15 cellular contexts compared by ENCODE assay signal in the genomic region with DNA sequence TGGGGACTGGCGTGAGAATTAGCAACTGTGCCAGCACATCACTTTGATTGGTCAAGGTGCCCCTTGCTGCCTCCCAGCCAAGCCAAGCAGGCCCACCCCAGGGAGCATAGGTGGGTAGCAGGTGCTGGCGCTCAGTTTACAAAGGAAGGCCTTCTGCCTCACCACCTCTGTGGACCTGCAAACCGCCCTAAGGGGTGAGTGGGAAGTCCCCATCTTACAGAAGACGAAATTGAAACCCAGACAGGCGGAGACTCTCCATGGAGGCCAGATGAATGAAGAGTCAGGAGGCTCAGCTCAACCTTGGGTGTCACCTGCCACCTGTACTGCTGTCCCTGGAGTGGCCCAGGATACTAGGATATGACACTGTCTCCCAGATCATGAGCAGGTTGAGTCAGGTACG. TPM values are rescaled to one million over a fixed set of nuclear protein-coding genes. Genes with fewer than 3 reads are reported as not detected.
DNase-seq lines count a peak whose midpoint lies in the region; ATAC-seq and TF ChIP-seq lines count a peak whose summit lies in the region.
"Had no signal": no experiment of that assay in that cellular context is flagged by ENCODE, and none has a peak within 500 bp of the region (broad histone marks: within the 10 kb centered on the region; RNA-seq: fewer than 3 reads in every experiment).

No MANE protein-coding gene starts in this region.

- H3K79me1 ChIP-seq in H9 (ENCODE audit: insufficient read depth, low read depth, low read length, poor library complexity, severe bottlenecking) = no peaks in the 10 kb centered on the region

- no peak overlapping the region for H2BK5ac ChIP-seq in H9 (ENCODE audit: insufficient read length, low read length)

- no peak overlapping the region for H4K8ac ChIP-seq in H9 (replicated peaks; ENCODE audit: insufficient read length, low read depth, low read length)

- H3K23ac ChIP-seq in H9 (ENCODE audit: insufficient read length, low read depth, low read length) = no peak overlapping the region

- peak; percentile 68 for ATAC-seq in GM18873 (IDR thresholded peaks at IDR 0.05; ENCODE audit: low FRiP score, unreplicated experiment)
- ATAC-seq in HG03439 (IDR thresholded peaks at IDR 0.05; ENCODE audit: unreplicated experiment) = peak; percentile 54

- CTCF ChIA-PET in GM10248 (lab: Yijun Ruan, JAX) = interaction anchor here (1.3 kb wide), 1 partner anchor 19 kb away, joined by 3 read pairs; no protein-coding TSS in a partner anchor

- no peaks in the 10 kb centered on the region for H3K36me3 Mint-ChIP-seq in H9 (ENCODE audit: insufficient read depth in 1 of 3, low read depth in 3 of 3)

- no peak overlapping the region for H3K56ac ChIP-seq in H9 (ENCODE audit: insufficient read length, low read depth, low read length)

- no peak overlapping the region for H3K9ac ChIP-seq in H9 (ENCODE audit: extremely low read depth, insufficient read length, low read length)

- no peaks in the 10 kb centered on the region; a peak in 1 of 5 replicates for H3K9me3 Mint-ChIP-seq in H9
- H3K9me3 Mint-ChIP-seq: stimulated activated naive CD8-positive, alpha-beta T cell treated with anti-CD3 and anti-CD28 coated beads, Interleukin-15, Interleukin-2, amounts not matched to agents 100 ng/mL and 50 ng/mL, for 24 hours had no signal

- no peaks in the 10 kb centered on the region for H4K20me1 ChIP-seq in H9 (ENCODE audit: control insufficient read depth, insufficient read depth, insufficient read length)

- H4K91ac ChIP-seq in H9 (ENCODE audit: insufficient read length, low read depth, low read length) = no peak overlapping the region

- no peak overlapping the region for H3T11ph ChIP-seq in H9 (ENCODE audit: low read length)

- no peak overlapping the region for H2BK15ac ChIP-seq in H9 (ENCODE audit: low read depth, low read length)

- H3K9me3 ChIP-seq in H9 (ENCODE audit: control insufficient read depth, low read depth, low read length) = no peaks in the 10 kb centered on the region
- H3K9me3 ChIP-seq in HAP-1 = no peaks in the 10 kb centered on the region
- H3K9me3 ChIP-seq: adrenal gland had no signal

- peaks cover 7% of the 10 kb centered on the region for H3K27me3 Mint-ChIP-seq in H9 (ENCODE audit: low read depth)
- H3K27me3 Mint-ChIP-seq: stimulated activated naive CD8-positive, alpha-beta T cell treated with anti-CD3 and anti-CD28 coated beads, Interleukin-15, Interleukin-2, amounts not matched to agents 100 ng/mL and 50 ng/mL, for 24 hours had no signal

- no CpG with 5 or more reads among the region's 6 CpGs for WGBS in H9 (ENCODE audit: extremely low coverage, insufficient read length, low lambda C conversion rate)

- no peak overlapping the region for H2AFZ ChIP-seq in H9 (ENCODE audit: low read length)

- H3K18ac ChIP-seq in H9 (ENCODE audit: insufficient read length, low read depth, low read length) = no peak overlapping the region

- no peak overlapping the region for H4K5ac ChIP-seq in H9 (ENCODE audit: insufficient read length, low read depth, low read length)

- H3K27ac Mint-ChIP-seq in H9 = no peak overlapping the region; a peak in 1 of 7 replicates
- H3K27ac Mint-ChIP-seq: stimulated activated naive CD8-positive, alpha-beta T cell treated with anti-CD3 and anti-CD28 coated beads, Interleukin-15, Interleukin-2, amounts not matched to agents 100 ng/mL and 50 ng/mL, for 24 hours had no signal

- no peak overlapping the region for H2AK5ac ChIP-seq in H9 (ENCODE audit: insufficient read length, low read length)

- no peaks in the 10 kb centered on the region for H3K79me2 ChIP-seq in H9 (ENCODE audit: insufficient read depth, low read length)

- POLR2A ChIA-PET in GM10248 (lab: Yijun Ruan, JAX) = no interaction called here

- no peak overlapping the region for H3K4me3 Mint-ChIP-seq in H9
- H3K4me3 Mint-ChIP-seq: stimulated activated naive CD8-positive, alpha-beta T cell treated with anti-CD3 and anti-CD28 coated beads, Interleukin-15, Interleukin-2, amounts not matched to agents 100 ng/mL and 50 ng/mL, for 24 hours had no signal

- H3K36me3 ChIP-seq in HAP-1 (replicated peaks) = no peaks in the 10 kb centered on the region
- H3K36me3 ChIP-seq: adrenal gland had no signal

- H3K27me3 ChIP-seq in H9 (ENCODE audit: insufficient read depth, low read length) (no peaks in the 10 kb centered on the region), HAP-1 (ENCODE audit: low read depth) (no peaks in the 10 kb centered on the region)
- H3K27me3 ChIP-seq: adrenal gland had no signal

- no peak for TF ChIP-seq CTCF in GM10248 (IDR thresholded peaks at IDR 0.05; ENCODE audit: control extremely low read depth, extremely low read depth, low read depth, missing control alignments)
- TF ChIP-seq CTCF in H9 (conservative IDR thresholded peaks at IDR 0.05) = no peak

- H3K4me2 ChIP-seq in H9 (ENCODE audit: insufficient read depth, insufficient read length, low read length) = no peak overlapping the region

- H2BK20ac ChIP-seq in H9 (ENCODE audit: low read depth, low read length, poor library complexity, severe bottlenecking) = no peak overlapping the region

- no peak overlapping the region for H3K4ac ChIP-seq in H9 (ENCODE audit: low read depth, low read length)

- no peaks in the 10 kb centered on the region for H3K23me2 ChIP-seq in H9 (ENCODE audit: insufficient read length, low read depth, low read length, poor library complexity, severe bottlenecking)

- H3K4me1 ChIP-seq in H9 (ENCODE audit: insufficient read depth, low read length) = no peaks in the 10 kb centered on the region
- H3K4me1 ChIP-seq in HAP-1 = no peaks in the 10 kb centered on the region
- H3K4me1 ChIP-seq: adrenal gland had no signal

- in situ Hi-C loops in HAP-1 (cut with MboI; ENCODE audit: low sequenced_read_pairs) = no loop called here

- no peak overlapping the region for H2BK12ac ChIP-seq in H9 (ENCODE audit: insufficient read length, low read depth, low read length)

- H3K14ac ChIP-seq in H9 (ENCODE audit: insufficient read depth, low read length) = no peak overlapping the region

- no peak overlapping the region for H2BK120ac ChIP-seq in H9 (ENCODE audit: low read depth, low read length, poor library complexity, severe bottlenecking)

- no peak overlapping the region for H3K4me3 ChIP-seq in HAP-1
- H3K4me3 ChIP-seq: adrenal gland had no signal

- no peak overlapping the region for H3K27ac ChIP-seq in H9 (ENCODE audit: insufficient read length, low read depth, low read length)
- H3K27ac ChIP-seq: adrenal gland had no signal

- H3K4me1 Mint-ChIP-seq in H9 = peaks cover 4 to 13% of the 10 kb centered on the region in 2 experiments

- DNase-seq in GM10248 (ENCODE audit: extremely low spot score) = peak; percentile 73
- DNase-seq in H9 = peak; percentile 6
- no peak for DNase-seq in HAP-1 (ENCODE audit: low spot score in 2 of 2)
- DNase-seq in D341Med (ENCODE audit: low spot score) = no peak
- no peak for DNase-seq in middle frontal gyrus (ENCODE audit: extremely low spot score, low spot score)
- no peak for DNase-seq in SKM-1 treated with dmso at 0.1 percent for 144 hours (lab: John Stamatoyannopoulos, UW; ENCODE audit: unreplicated experiment)
- DNase-seq: NCI-H187 treated with DMSO at 0.1 percent for 48 hours, nucleus accumbens had no signal

RNA-seq across cellular contexts. Expression of a gene that starts 21.5 kb away (rescaled TPM):
- not detected in 2 replicates for total RNA-seq in H9 (2021)
- total RNA-seq: adrenal gland; dermis microvascular lymphatic vessel endothelial cell; frontal cortex; T-helper 1 cell treated with Interleukin-12 subunit alpha and Interleukin-12 subunit beta and Interleukin-4 antibody, amounts not matched to agents 30 ng/mL and 1 ng/mL, for 36 hours had no signal

RNA-seq across cellular contexts. Expression of a gene that starts 50.3 kb away (rescaled TPM):
- total RNA-seq in H9 (2021) = not detected in 2 replicates
- total RNA-seq: frontal cortex had no signal

RNA-seq across cellular contexts. Expression of a gene that starts 52.3 kb away (rescaled TPM):
- not detected in 2 replicates for total RNA-seq in H9 (2021)
- total RNA-seq: adrenal gland; dermis microvascular lymphatic vessel endothelial cell; T-helper 1 cell treated with Interleukin-12 subunit alpha and Interleukin-12 subunit beta and Interleukin-4 antibody, amounts not matched to agents 30 ng/mL and 1 ng/mL, for 36 hours had no signal

RNA-seq across cellular contexts. Expression of a gene that starts 52.4 kb away (rescaled TPM):
- total RNA-seq in H9 (2021) = not detected in 2 replicates
- total RNA-seq: adrenal gland; dermis microvascular lymphatic vessel endothelial cell; frontal cortex; T-helper 1 cell treated with Interleukin-12 subunit alpha and Interleukin-12 subunit beta and Interleukin-4 antibody, amounts not matched to agents 30 ng/mL and 1 ng/mL, for 36 hours had no signal

Comparison
In these comparisons a context has a peak if more than half of its experiments do, and no peak if none do; other contexts are left out.
1. DNase-seq: peak in GM10248 (single experiment) and H9 (single experiment); none in HAP-1 (0 of 2), D341Med (single experiment), middle frontal gyrus (single experiment) and SKM-1 treated with dmso at 0.1 percent for 144 hours (single experiment).